ENCODE assay signal across 8 cellular contexts in the genomic region with DNA sequence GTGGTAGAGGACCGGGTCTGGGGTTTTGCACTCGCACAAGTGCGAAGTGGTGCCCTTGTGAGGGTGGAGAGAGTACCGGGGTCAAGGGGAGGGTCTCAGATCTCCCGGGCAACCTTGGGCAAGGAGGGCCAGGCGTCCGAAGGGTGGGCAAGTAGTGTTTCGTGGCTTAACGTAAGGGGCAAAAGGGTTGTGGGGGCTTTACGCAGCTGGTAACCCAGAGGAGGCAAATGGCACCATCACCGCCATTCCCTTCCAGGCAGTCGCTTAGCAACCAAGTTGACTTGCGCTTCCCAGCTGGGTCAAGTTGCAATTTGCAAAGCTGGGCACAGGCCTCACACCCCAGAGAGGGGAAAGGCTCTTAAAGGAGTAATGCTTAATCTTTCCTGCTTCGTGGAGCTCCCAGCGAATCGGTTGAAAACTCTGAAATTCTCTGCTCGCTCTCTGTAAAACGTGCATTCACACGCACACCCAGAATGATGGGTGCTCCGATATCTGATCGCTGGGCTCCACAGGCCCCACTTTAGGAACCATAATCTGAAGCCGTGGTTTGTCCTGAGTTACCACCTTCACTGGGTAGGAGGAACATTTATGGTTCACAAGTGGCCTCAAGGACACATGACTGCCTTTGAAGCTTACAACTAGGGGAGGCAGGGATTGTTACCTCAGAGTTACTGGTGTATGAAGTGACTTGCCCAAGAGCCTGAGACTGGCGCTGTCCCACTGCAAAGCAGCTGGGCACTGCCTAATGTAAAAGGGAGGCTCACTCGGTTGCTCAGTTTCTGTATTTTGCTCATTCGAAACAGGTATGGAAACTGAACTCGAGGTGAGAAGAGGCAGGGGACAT.
A peak's percentile ranks its signal among the peaks of the same experiment; 100 is the strongest.
DNase-seq lines count a peak whose midpoint lies in the region; ATAC-seq and TF ChIP-seq lines count a peak whose summit lies in the region.

No MANE protein-coding gene starts in this region.

- WGBS in gastroesophageal sphincter (ENCODE audit: low coverage in 1 of 2), 2 donors: 51 to 64% methylated on average over 19 of the region's 26 CpGs
- 53 to 70% methylated on average over 4 to 26 of the region's 26 CpGs for WGBS in transverse colon (ENCODE audit: low coverage in 1 of 2), 2 donors

- H3K27ac ChIP-seq in gastroesophageal sphincter (peak overlapping the region in 3 of 4 donors; percentile 75 to 80 (median 76)), transverse colon (no peak overlapping the region)

- H3K36me3 ChIP-seq in gastroesophageal sphincter (no peaks in the 10 kb centered on the region), transverse colon (no peaks in the 10 kb centered on the region)

- no peak overlapping the region for H3K27ac Mint-ChIP-seq in natural killer cell

- no peak for TF ChIP-seq CTCF in gastroesophageal sphincter (IDR thresholded peaks at IDR 0.05)
- TF ChIP-seq CTCF in natural killer cell (IDR thresholded peaks at IDR 0.05): no peak
- no peak for TF ChIP-seq CTCF in transverse colon (IDR thresholded peaks at IDR 0.05)

- H3K4me1 Mint-ChIP-seq in activated T-cell treated with anti-CD3 and anti-CD28 coated beads, Interleukin-2, amount 50 U/mL, for 4 hours (ENCODE audit: low read depth): peaks cover 16% of the 10 kb centered on the region
- peaks cover 0 to 10% of the 10 kb centered on the region in 2 donors for H3K4me1 Mint-ChIP-seq in natural killer cell

- H3K4me1 ChIP-seq in gastroesophageal sphincter (peaks cover 0 to 54% (median 9%) of the 10 kb centered on the region in 3 donors), transverse colon (peaks cover 0 to 12% (median 7%) of the 10 kb centered on the region in 4 donors)

- ATAC-seq in activated T-cell treated with anti-CD3 and anti-CD28 coated beads, Interleukin-2, amount 50 U/mL, for 4 hours: no peak
- peak; percentile 44 for ATAC-seq in gastroesophageal sphincter
- no peak for ATAC-seq in natural killer cell
- no peak for ATAC-seq in GM21786 (IDR thresholded peaks at IDR 0.05; ENCODE audit: unreplicated experiment)

- H3K27me3 ChIP-seq in gastroesophageal sphincter (peaks cover 5% of the 10 kb centered on the region), transverse colon (peaks cover 40% of the 10 kb centered on the region)

- H3K4me3 Mint-ChIP-seq in activated T-cell treated with anti-CD3 and anti-CD28 coated beads, Interleukin-2, amount 50 U/mL, for 4 hours: peak overlapping the region; percentile 71
- H3K4me3 Mint-ChIP-seq in natural killer cell: peak overlapping the region; percentile 56

- H3K27me3 Mint-ChIP-seq in activated T-cell treated with anti-CD3 and anti-CD28 coated beads, Interleukin-2, amount 50 U/mL, for 4 hours (ENCODE audit: low read depth): peaks cover 7% of the 10 kb centered on the region
- peaks cover 42 to 49% of the 10 kb centered on the region in 2 donors for H3K27me3 Mint-ChIP-seq in natural killer cell (ENCODE audit: low read depth in 2 of 2)

- intact Hi-C loops in natural killer cell (cut with micrococcal nuclease) (no loop called here), transverse colon (cut with DNase I; ENCODE audit: low total_unique reads) (no loop called here)

- DNase-seq in activated T-cell treated with anti-CD3 and anti-CD28 coated beads, Interleukin-2, amount 50 U/mL, for 4 hours: no peak
- DNase-seq in activated T-cell treated with anti-CD3 and anti-CD28 coated beads for 4 hours (no peak), natural killer cell (no peak), transverse colon (no peak), KBM-7 (no peak), NCI-H2196 treated with DMSO at 0.1 percent for 48 hours (lab: John Stamatoyannopoulos, UW; ENCODE audit: unreplicated experiment) (no peak)

- H3K36me3 Mint-ChIP-seq in activated T-cell treated with anti-CD3 and anti-CD28 coated beads, Interleukin-2, amount 50 U/mL, for 4 hours (ENCODE audit: insufficient read depth): no peaks in the 10 kb centered on the region
- no peaks in the 10 kb centered on the region for H3K36me3 Mint-ChIP-seq in natural killer cell

- TF ChIP-seq POLR2A in gastroesophageal sphincter (IDR thresholded peaks at IDR 0.05) (no peak), transverse colon (IDR thresholded peaks at IDR 0.05) (no peak)

- peak overlapping the region; percentile 40 to 59 for H3K4me3 ChIP-seq in gastroesophageal sphincter
- H3K4me3 ChIP-seq in transverse colon: peak overlapping the region; percentile 17 to 54 (median 36)

- no peaks in the 10 kb centered on the region for H3K9me3 ChIP-seq in gastroesophageal sphincter
- no peaks in the 10 kb centered on the region for H3K9me3 ChIP-seq in transverse colon

- TF ChIP-seq EP300 in gastroesophageal sphincter (IDR thresholded peaks at IDR 0.05) (no peak), transverse colon (IDR thresholded peaks at IDR 0.05; ENCODE audit: low read depth) (no peak)

- no peaks in the 10 kb centered on the region for H3K9me3 Mint-ChIP-seq in activated T-cell treated with anti-CD3 and anti-CD28 coated beads, Interleukin-2, amount 50 U/mL, for 4 hours
- H3K9me3 Mint-ChIP-seq in natural killer cell: no peaks in the 10 kb centered on the region

- in situ Hi-C loops in transverse colon (cut with MboI; ENCODE audit: low pct_ligation_motif_present in 1 of 4, low pct_unique_long_range_greater_than_20kb in 1 of 4, low sequenced_read_pairs in 3 of 4) (no loop called here), KBM-7 (cut with MboI; ENCODE audit: low pct_unique_long_range_greater_than_20kb, low sequenced_read_pairs) (no loop called here)

Comparison
In these comparisons a context has a peak if more than half of its experiments do, and no peak if none do; other contexts are left out.
1. H3K27ac ChIP-seq: peak in gastroesophageal sphincter (3 of 4); none in transverse colon (0 of 4).